In genomic region chr19:12843328-12843727, GRCh38 we compare ENCODE assay signal across 9 cellular contexts. TPM values are rescaled to one million over a fixed set of nuclear protein-coding genes. Genes with fewer than 3 reads are reported as not detected.
"Had no signal": no experiment of that assay in that cellular context is flagged by ENCODE, and none has a peak within 500 bp of the region (broad histone marks: within the 10 kb centered on the region; RNA-seq: fewer than 3 reads in every experiment).

No MANE protein-coding gene starts in this region.

- FAIRE-seq: HepG2 had no signal

- H3K36me3 Mint-ChIP-seq: IgD-negative memory B cell had no signal

- H3K27ac Mint-ChIP-seq: IgD-negative memory B cell had no signal

- DNase-seq: IMR-90, KBM-7, KG1 had no signal

- H3K4me3 Mint-ChIP-seq: IgD-negative memory B cell had no signal

- H3K27ac ChIP-seq: HL-60, KMS-11 had no signal

- ATAC-seq: HepG2 had no signal

- H3K9ac ChIP-seq: KMS-11 had no signal

- H3K4me2 ChIP-seq: KMS-11 had no signal

RNA-seq across cellular contexts. Expression of gene RTBDN, which starts 8.9 kb away (rescaled TPM):
- total RNA-seq: HT1080, IMR-90 had no signal
- polyA plus RNA-seq: IgD-negative memory B cell had no signal

RNA-seq across cellular contexts. Expression of gene THSD8, which starts 41.5 kb away (rescaled TPM):
- total RNA-seq: HT-29, HT1080, IMR-90 had no signal
